In genomic region chr15:78481917-78482316, GRCh38 we compare ENCODE assay signal across 11 cellular contexts. TPM values are rescaled to one million over a fixed set of nuclear protein-coding genes. Genes with fewer than 3 reads are reported as not detected.
A peak's percentile ranks its signal among the peaks of the same experiment; 100 is the strongest.
DNase-seq lines count a peak whose midpoint lies in the region; TF ChIP-seq lines count a peak whose summit lies in the region.
"Had no signal": no experiment of that assay in that cellular context is flagged by ENCODE, and none has a peak within 500 bp of the region (broad histone marks: within the 10 kb centered on the region; RNA-seq: fewer than 3 reads in every experiment).

No MANE protein-coding gene starts in this region.

- H3K27me3 Mint-ChIP-seq in endothelial cell (ENCODE audit: unreplicated experiment), result no peaks in the 10 kb centered on the region
- no peaks in the 10 kb centered on the region for H3K27me3 Mint-ChIP-seq in osteocyte (ENCODE audit: unreplicated experiment)

- peaks cover 87 to 88% of the 10 kb centered on the region in 2 experiments for H3K36me3 ChIP-seq in HEK293 (ENCODE audit: control insufficient read depth in 2 of 2, insufficient read depth in 1 of 2, low read length in 2 of 2)

- H3K4me3 ChIP-seq in HEK293 (ENCODE audit: low read depth, low read length), result no peak overlapping the region

- H3K27ac ChIP-seq in HEK293 (ENCODE audit: extremely low read depth, low read depth, low read length) (no peak overlapping the region), VCaP (peak overlapping the region; percentile 6; the same call in 1 of the 2 replicates)
- H3K27ac ChIP-seq: HL-60 had no signal

- peak overlapping the region; percentile 68 for H3K27ac Mint-ChIP-seq in endothelial cell (ENCODE audit: unreplicated experiment)
- H3K27ac Mint-ChIP-seq in osteocyte (ENCODE audit: unreplicated experiment), result peak overlapping the region; percentile 9
- H3K27ac Mint-ChIP-seq: CD8-positive, alpha-beta T cell had no signal

- DNase-seq in endothelial cell (ENCODE audit: low spot score), result no peak
- DNase-seq in osteocyte (ENCODE audit: extremely low spot score, unreplicated experiment), result no peak
- DNase-seq in NCI-H2081 (lab: John Stamatoyannopoulos, UW), result no peak
- DNase-seq in AG20443 (ENCODE audit: low spot score), result no peak
- DNase-seq in NCI-H526 treated with DMSO at 0.1 percent for 48 hours (lab: John Stamatoyannopoulos, UW), result no peak
- DNase-seq: CD8-positive, alpha-beta T cell; DMS153 had no signal

- CTCF ChIA-PET in HEK293 (lab: Yijun Ruan, JAX), result interaction anchor here (1.1 to 2.6 kb wide), 6 partner anchors 9 to 174 kb away, joined by 3 to 21 read pairs (median 4); no protein-coding TSS in a partner anchor

- H3K36me3 Mint-ChIP-seq in endothelial cell (ENCODE audit: low read depth, unreplicated experiment) (peaks cover 22% of the 10 kb centered on the region), osteocyte (ENCODE audit: unreplicated experiment) (peaks cover 40% of the 10 kb centered on the region)

- no peak for TF ChIP-seq CTCF in HEK293 (tag by site-specific recombination; IDR thresholded peaks at IDR 0.05)
- TF ChIP-seq CTCF in VCaP (conservative IDR thresholded peaks at IDR 0.05), result no peak
- TF ChIP-seq CTCF in endothelial cell (IDR thresholded peaks at IDR 0.05; ENCODE audit: unreplicated experiment), result no peak
- no peak for TF ChIP-seq CTCF in osteocyte (IDR thresholded peaks at IDR 0.05)

- H3K4me1 Mint-ChIP-seq in endothelial cell (ENCODE audit: unreplicated experiment) (no peaks in the 10 kb centered on the region), osteocyte (ENCODE audit: unreplicated experiment) (peaks cover 6% of the 10 kb centered on the region)
- H3K4me1 Mint-ChIP-seq: CD14-positive monocyte had no signal

- H3K4me3 Mint-ChIP-seq in endothelial cell (ENCODE audit: unreplicated experiment), result no peak overlapping the region
- no peak overlapping the region for H3K4me3 Mint-ChIP-seq in osteocyte (ENCODE audit: unreplicated experiment)
- H3K4me3 Mint-ChIP-seq: CD14-positive monocyte; CD8-positive, alpha-beta T cell had no signal

- H3K4me1 ChIP-seq in HEK293 (ENCODE audit: control insufficient read depth, insufficient read depth, low read length), result no peaks in the 10 kb centered on the region

- POLR2A ChIA-PET in HEK293 (lab: Yijun Ruan, JAX), result interaction anchor here (0.6 kb wide), 1 partner anchor 33 kb away, joined by 3 read pairs; no protein-coding TSS in a partner anchor

- H3K9me3 Mint-ChIP-seq in endothelial cell (ENCODE audit: unreplicated experiment), result no peaks in the 10 kb centered on the region
- no peaks in the 10 kb centered on the region for H3K9me3 Mint-ChIP-seq in osteocyte (ENCODE audit: unreplicated experiment)
- H3K9me3 Mint-ChIP-seq: CD14-positive monocyte; CD8-positive, alpha-beta T cell had no signal

- no peaks in the 10 kb centered on the region for H3K9me3 ChIP-seq in HEK293 (ENCODE audit: control insufficient read depth, insufficient read depth, low read depth, low read length)

TF ChIP-seq in HEK293, 187 proteins besides CTCF, POLR2A, EP300 and RAD21:
- no peak for TF ChIP-seq SCRT1 (tag by site-specific recombination; IDR thresholded peaks at IDR 0.05; ENCODE audit: borderline replicate concordance)
- TF ChIP-seq ZNF121 (tag by site-specific recombination; IDR thresholded peaks at IDR 0.05), result peak; percentile 81
- TF ChIP-seq ZNF169 (tag by site-specific recombination; IDR thresholded peaks at IDR 0.05), result no peak

RNA-seq across cellular contexts. Expression of gene HYKK, which starts 25.5 kb away (rescaled TPM):
- 1.3 TPM for total RNA-seq in endothelial cell (ENCODE audit: unreplicated experiment)
- 3.1 and 3.4 TPM in 2 replicates for total RNA-seq in osteocyte

RNA-seq across cellular contexts. Expression of gene IREB2, which starts 43.9 kb away (rescaled TPM):
- total RNA-seq in endothelial cell (ENCODE audit: unreplicated experiment), result 71.3 TPM
- 55.9 and 62.3 TPM in 2 replicates for total RNA-seq in osteocyte

RNA-seq across cellular contexts. Expression of gene PSMA4, which starts 58.3 kb away (rescaled TPM):
- total RNA-seq in endothelial cell (ENCODE audit: unreplicated experiment) (169 TPM), osteocyte (172 and 183 TPM in 2 replicates)
